In the genomic region with DNA sequence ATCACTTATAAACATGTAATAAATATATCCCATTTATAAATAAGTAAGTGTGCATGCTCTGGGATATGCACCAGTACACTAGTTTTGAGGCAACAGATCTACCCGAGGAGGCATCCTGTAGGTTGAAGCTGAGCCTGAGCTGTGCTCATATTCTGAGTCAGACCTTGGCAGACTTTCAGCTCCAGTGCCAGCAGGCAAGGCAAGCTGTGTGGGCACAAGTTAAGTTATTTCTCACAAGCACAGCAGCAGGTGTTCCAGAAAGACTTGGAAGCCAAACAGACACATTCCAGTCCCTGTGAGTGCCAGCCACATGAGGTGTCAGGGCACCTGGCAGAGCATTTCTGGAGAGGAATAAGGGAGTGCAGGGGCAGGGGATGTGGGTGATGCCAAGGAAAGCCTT, we compare ENCODE assay signal across 10 cellular contexts. TPM values are rescaled to one million over a fixed set of nuclear protein-coding genes. Genes with fewer than 3 reads are reported as not detected.
DNase-seq lines count a peak whose midpoint lies in the region; ATAC-seq, FAIRE-seq and TF ChIP-seq lines count a peak whose summit lies in the region.
"Had no signal": no experiment of that assay in that cellular context is flagged by ENCODE, and none has a peak within 500 bp of the region (broad histone marks: within the 10 kb centered on the region; RNA-seq: fewer than 3 reads in every experiment).

No MANE protein-coding gene starts in this region.

- WGBS in psoas muscle, 3 donors = 10 to 37% (median 21%) methylated on average over 1 of the region's 1 CpG

- H3K4me1 ChIP-seq in psoas muscle = peaks cover 6% of the 10 kb centered on the region
- H3K4me1 ChIP-seq: SJSA1 had no signal

- no peaks in the 10 kb centered on the region for H3K9me3 ChIP-seq in psoas muscle
- H3K9me3 ChIP-seq: SJSA1 had no signal

- ATAC-seq in psoas muscle = peak; percentile 72 to 90 (median 82)
- ATAC-seq: effector memory CD8-positive, alpha-beta T cell had no signal

- no peak overlapping the region for H3K27ac ChIP-seq in epithelial cell of prostate
- H3K27ac ChIP-seq in psoas muscle = no peak overlapping the region
- H3K27ac ChIP-seq: SJSA1 had no signal

- intact Hi-C loops in psoas muscle (cut with DNase I) = no loop called here

- peak; percentile 95 for FAIRE-seq in H54 (lab: Jason Lieb, UNC)

- H3K36me3 ChIP-seq in psoas muscle (ENCODE audit: insufficient read depth in 1 of 2, low read depth in 1 of 2) = no peaks in the 10 kb centered on the region
- H3K36me3 ChIP-seq: SJSA1 had no signal

- H3K27me3 ChIP-seq in psoas muscle (ENCODE audit: insufficient read depth in 3 of 3, low read length in 2 of 3) = no peaks in the 10 kb centered on the region
- H3K27me3 ChIP-seq: SJSA1 had no signal

- H3K4me3 ChIP-seq in psoas muscle = no peak overlapping the region
- H3K4me3 ChIP-seq: SJSA1 had no signal

- no peak for TF ChIP-seq CTCF in psoas muscle (IDR thresholded peaks at IDR 0.05)

- no peak for TF ChIP-seq POLR2A in H54 (IDR thresholded peaks at IDR 0.05; ENCODE audit: low read depth, low read length)

- DNase-seq in H54 (ENCODE audit: insufficient read length, low spot score) (peak; percentile 65), NCI-H2196 treated with DMSO at 0.1 percent for 48 hours (lab: John Stamatoyannopoulos, UW; ENCODE audit: unreplicated experiment) (peak; percentile 87), epithelial cell of prostate (ENCODE audit: low read depth, low spot score) (peak; percentile 73), psoas muscle (peak in 1 of 2 donors; percentile 34), NCI-H187 treated with DMSO at 0.1 percent for 48 hours (lab: John Stamatoyannopoulos, UW) (no peak)
- no peak for DNase-seq in stimulated activated naive CD4-positive, alpha-beta T cell treated with Interleukin-2 at 50 U/mL for 16 hours (lab: John Stamatoyannopoulos, UW)
- DNase-seq in activated CD8-positive, alpha-beta memory T cell treated with anti-CD3 and anti-CD28 coated beads, Interleukin-2, amount 50 U/mL, for 4 hours = no peak
- DNase-seq: activated T-cell treated with anti-CD3 and anti-CD28 coated beads, Interleukin-2, amount 50 U/mL, for 48 hours; effector memory CD8-positive, alpha-beta T cell had no signal

RNA-seq across cellular contexts. Expression of a gene that starts 1.3 kb away (rescaled TPM):
- total RNA-seq in psoas muscle = not detected
- polyA plus RNA-seq in psoas muscle = not detected
- total RNA-seq: SJSA1 had no signal

Comparison
In these comparisons a context has a peak if more than half of its experiments do, and no peak if none do; other contexts are left out.
1. DNase-seq: peak in H54 (single experiment), NCI-H2196 treated with DMSO at 0.1 percent for 48 hours (single experiment) and epithelial cell of prostate (single experiment); none in stimulated activated naive CD4-positive, alpha-beta T cell treated with Interleukin-2 at 50 U/mL for 16 hours (single experiment), NCI-H187 treated with DMSO at 0.1 percent for 48 hours (single experiment) and activated CD8-positive, alpha-beta memory T cell treated with anti-CD3 and anti-CD28 coated beads, Interleukin-2, amount 50 U/mL, for 4 hours (single experiment).